In genomic region chr16:20102521-20102920, GRCh38 we compare ENCODE assay signal across 2 cellular contexts.
A peak's percentile ranks its signal among the peaks of the same experiment; 100 is the strongest.
TF ChIP-seq lines count a peak whose summit lies in the region.

No MANE protein-coding gene starts in this region.

TF ChIP-seq in HEK293, 187 proteins besides CTCF, POLR2A, EP300 and RAD21 (continued from another document):
- TF ChIP-seq BCL6B (tag by site-specific recombination; IDR thresholded peaks at IDR 0.05) = 0 out of 2 replicates have a peak, but pooled peaks have one; percentile 26
- TF ChIP-seq TCF7L2 (IDR thresholded peaks at IDR 0.05; ENCODE audit: borderline replicate concordance, low read depth, low read length) = no peak
- no peak for TF ChIP-seq SP7 (tag by site-specific recombination; IDR thresholded peaks at IDR 0.05)
- TF ChIP-seq ZNF473 (tag by site-specific recombination; IDR thresholded peaks at IDR 0.05) = 0 out of 2 replicates have a peak, but pooled peaks have one; percentile 34
- TF ChIP-seq ZNF621 (tag by site-specific recombination; IDR thresholded peaks at IDR 0.05) = 0 out of 2 replicates have a peak, but pooled peaks have one; percentile 44
- no peak for TF ChIP-seq ZNF146 (tag by site-specific recombination; IDR thresholded peaks at IDR 0.05)
- peak; percentile 82; the same call in 1 of the 2 replicates for TF ChIP-seq EGR2 (tag by site-specific recombination; IDR thresholded peaks at IDR 0.05; ENCODE audit: low read depth)
- TF ChIP-seq ZNF202 (tag by site-specific recombination; IDR thresholded peaks at IDR 0.05; ENCODE audit: borderline replicate concordance) = 0 out of 2 replicates have a peak, but pooled peaks have one; percentile 26
- TF ChIP-seq ZNF513 (tag by site-specific recombination; IDR thresholded peaks at IDR 0.05) = peak; percentile 84

TF ChIP-seq in GM12878, 131 proteins besides CTCF, POLR2A, EP300 and RAD21 (continued from another document):
- TF ChIP-seq PRDM15 (CRISPR knock-in tag; IDR thresholded peaks at IDR 0.05) (no peak), FOXK2 (IDR thresholded peaks at IDR 0.05) (peak; percentile 30; the same call in 1 of the 2 replicates), JUND (IDR thresholded peaks at IDR 0.05; ENCODE audit: low read depth, low read length) (no peak)
- TF ChIP-seq, protein P1, sequence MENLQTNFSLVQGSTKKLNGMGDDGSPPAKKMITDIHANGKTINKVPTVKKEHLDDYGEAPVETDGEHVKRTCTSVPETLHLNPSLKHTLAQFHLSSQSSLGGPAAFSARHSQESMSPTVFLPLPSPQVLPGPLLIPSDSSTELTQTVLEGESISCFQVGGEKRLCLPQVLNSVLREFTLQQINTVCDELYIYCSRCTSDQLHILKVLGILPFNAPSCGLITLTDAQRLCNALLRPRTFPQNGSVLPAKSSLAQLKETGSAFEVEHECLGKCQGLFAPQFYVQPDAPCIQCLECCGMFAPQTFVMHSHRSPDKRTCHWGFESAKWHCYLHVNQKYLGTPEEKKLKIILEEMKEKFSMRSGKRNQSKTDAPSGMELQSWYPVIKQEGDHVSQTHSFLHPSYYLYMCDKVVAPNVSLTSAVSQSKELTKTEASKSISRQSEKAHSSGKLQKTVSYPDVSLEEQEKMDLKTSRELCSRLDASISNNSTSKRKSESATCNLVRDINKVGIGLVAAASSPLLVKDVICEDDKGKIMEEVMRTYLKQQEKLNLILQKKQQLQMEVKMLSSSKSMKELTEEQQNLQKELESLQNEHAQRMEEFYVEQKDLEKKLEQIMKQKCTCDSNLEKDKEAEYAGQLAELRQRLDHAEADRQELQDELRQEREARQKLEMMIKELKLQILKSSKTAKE (IDR thresholded peaks at IDR 0.05; ENCODE audit: low read depth, poor library complexity, severe bottlenecking) = no peak
